16 cellular contexts compared by ENCODE assay signal in genomic region chr1:229000187-229000586, GRCh38.
DNase-seq lines count a peak whose midpoint lies in the region; ATAC-seq and TF ChIP-seq lines count a peak whose summit lies in the region.
"Had no signal": no experiment of that assay in that cellular context is flagged by ENCODE, and none has a peak within 500 bp of the region (broad histone marks: within the 10 kb centered on the region; RNA-seq: fewer than 3 reads in every experiment).

No MANE protein-coding gene starts in this region.

- H3K4me1 Mint-ChIP-seq in WTC11 (peaks cover 12% of the 10 kb centered on the region), nephron (peaks cover 38% of the 10 kb centered on the region)

- no peaks in the 10 kb centered on the region for H3K9me3 ChIP-seq in HEK293 (ENCODE audit: control insufficient read depth, insufficient read depth, low read depth, low read length)

- DNase-seq in WTC11 (ENCODE audit: low spot score) (no peak), substantia nigra (lab: John Stamatoyannopoulos, UW) (no peak)
- DNase-seq in activated effector memory CD4-positive, alpha-beta T cell treated with Interleukin-2 at 50 U/mL for 16 hours: no peak
- DNase-seq in stimulated activated CD4-positive, alpha-beta T cell treated with anti-CD3 and anti-CD28 coated beads, Interleukin-4, amount 100 ng/mL, for 4 hours: no peak
- DNase-seq: C1 segment of cervical spinal cord; Calu3; CD4-positive, alpha-beta memory T cell; COR-L47; DMS53; DMS79 treated with DMSO at 0.1 percent for 48 hours; GM23248; H7; HCEC 1CT had no signal

- TF ChIP-seq CTCF in HEK293 (tag by site-specific recombination; IDR thresholded peaks at IDR 0.05) (no peak), WTC11 (IDR thresholded peaks at IDR 0.05) (no peak), nephron (IDR thresholded peaks at IDR 0.05; ENCODE audit: unreplicated experiment in 3 of 3) (no peak)

- H3K27me3 Mint-ChIP-seq in WTC11 (ENCODE audit: low read depth) (no peaks in the 10 kb centered on the region), nephron (ENCODE audit: low read depth) (peaks cover 5% of the 10 kb centered on the region)
- H3K27me3 Mint-ChIP-seq: CD4-positive, alpha-beta memory T cell had no signal

- CTCF ChIA-PET in HEK293 (lab: Yijun Ruan, JAX): interaction anchor here (1.0 kb wide), 1 partner anchor 13 kb away, joined by 4 read pairs; no protein-coding TSS in a partner anchor
- CTCF ChIA-PET in WTC11 (lab: Charles Lee): interaction anchor here (1.1 kb wide), 1 partner anchor 13 kb away, joined by 3 read pairs; no protein-coding TSS in a partner anchor

- H3K27ac Mint-ChIP-seq in WTC11 (no peak overlapping the region), nephron (peak overlapping the region in 2 of 3 experiments; percentile 13 to 39)

- peaks cover 3% of the 10 kb centered on the region; the same call in 1 of the 2 replicates for H3K4me1 ChIP-seq in HEK293 (ENCODE audit: control insufficient read depth, insufficient read depth, low read length)

- H3K9me3 Mint-ChIP-seq in WTC11: no peaks in the 10 kb centered on the region
- no peaks in the 10 kb centered on the region for H3K9me3 Mint-ChIP-seq in nephron
- H3K9me3 Mint-ChIP-seq: CD4-positive, alpha-beta memory T cell had no signal

- H3K4me3 Mint-ChIP-seq in WTC11 (no peak overlapping the region), nephron (no peak overlapping the region)

- H3K36me3 Mint-ChIP-seq in WTC11: no peaks in the 10 kb centered on the region
- no peaks in the 10 kb centered on the region for H3K36me3 Mint-ChIP-seq in nephron (ENCODE audit: low read depth)
- H3K36me3 Mint-ChIP-seq: CD4-positive, alpha-beta memory T cell had no signal

- ATAC-seq in WTC11 (no peak), HG03196 (IDR thresholded peaks at IDR 0.05; ENCODE audit: unreplicated experiment) (no peak)

- POLR2A ChIA-PET in HEK293 (lab: Yijun Ruan, JAX) (interaction anchor here (0.7 kb wide), 1 partner anchor 36 kb away, joined by 3 read pairs; no protein-coding TSS in a partner anchor), WTC11 (lab: Charles Lee) (no interaction called here)

- H3K36me3 ChIP-seq in HEK293 (ENCODE audit: control insufficient read depth in 2 of 2, insufficient read depth in 1 of 2, low read length in 2 of 2): no peaks in the 10 kb centered on the region

- H3K27ac ChIP-seq in HEK293 (ENCODE audit: extremely low read depth, low read depth, low read length) (no peak overlapping the region), substantia nigra (ENCODE audit: low read depth, low read length, poor library complexity, severe bottlenecking) (peak overlapping the region; percentile 19)
- H3K27ac ChIP-seq: GM23248 had no signal

- H3K4me3 ChIP-seq in HEK293 (ENCODE audit: low read depth, low read length): no peak overlapping the region
- H3K4me3 ChIP-seq: GM23248 had no signal

TF ChIP-seq in HEK293, 187 proteins besides CTCF, POLR2A, EP300 and RAD21:
- TF ChIP-seq KLF10 (tag by site-specific recombination; IDR thresholded peaks at IDR 0.05) (0 out of 2 replicates have a peak, but pooled peaks have one; percentile 14), FEZF1 (tag by site-specific recombination; IDR thresholded peaks at IDR 0.05) (no peak)

TF ChIP-seq in WTC11, 78 proteins besides CTCF, POLR2A, EP300 and RAD21:
- no peak for TF ChIP-seq FOXP4 (CRISPR knock-in tag; IDR thresholded peaks at IDR 0.05)
- TF ChIP-seq, protein P1, sequence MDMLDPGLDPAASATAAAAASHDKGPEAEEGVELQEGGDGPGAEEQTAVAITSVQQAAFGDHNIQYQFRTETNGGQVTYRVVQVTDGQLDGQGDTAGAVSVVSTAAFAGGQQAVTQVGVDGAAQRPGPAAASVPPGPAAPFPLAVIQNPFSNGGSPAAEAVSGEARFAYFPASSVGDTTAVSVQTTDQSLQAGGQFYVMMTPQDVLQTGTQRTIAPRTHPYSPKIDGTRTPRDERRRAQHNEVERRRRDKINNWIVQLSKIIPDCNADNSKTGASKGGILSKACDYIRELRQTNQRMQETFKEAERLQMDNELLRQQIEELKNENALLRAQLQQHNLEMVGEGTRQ (CRISPR knock-in tag; IDR thresholded peaks at IDR 0.05): peak; percentile 56
